In the genomic region with DNA sequence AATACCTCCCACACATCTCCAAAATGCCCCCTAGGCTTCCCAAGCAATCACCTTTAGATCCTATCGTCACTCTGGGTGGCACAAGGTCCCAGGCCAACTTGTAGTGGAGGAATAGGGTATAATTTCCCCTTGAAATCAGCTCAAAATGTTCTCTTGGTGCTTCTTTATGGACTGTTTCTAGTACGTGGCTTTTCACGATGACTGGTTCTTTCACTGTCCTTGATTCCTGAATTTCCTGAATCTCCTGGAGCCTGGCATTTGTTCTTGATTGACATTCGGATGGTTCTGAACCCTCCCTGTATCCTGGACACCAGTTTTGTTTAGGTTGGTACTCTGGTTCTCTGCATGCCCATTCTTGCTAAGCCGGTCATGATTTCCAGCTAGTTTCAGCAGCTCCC, we compare ENCODE assay signal across 14 cellular contexts.
"Had no signal": no experiment of that assay in that cellular context is flagged by ENCODE, and none has a peak within 500 bp of the region (broad histone marks: within the 10 kb centered on the region; RNA-seq: fewer than 3 reads in every experiment).

No MANE protein-coding gene starts in this region.

- H2AFZ ChIP-seq: neural progenitor cell had no signal

- H3K4me3 ChIP-seq: coronary artery, gastrocnemius medialis, neural progenitor cell, pancreas, thyroid gland had no signal

- H3K27me3 ChIP-seq: gastrocnemius medialis, neural progenitor cell, pancreas, thyroid gland had no signal

- H3K9me3 ChIP-seq: gastrocnemius medialis, pancreas, thyroid gland had no signal

- H3K27ac ChIP-seq: coronary artery, gastrocnemius medialis, neural progenitor cell, pancreas, thyroid gland, WERI-Rb-1 had no signal

- H3K4me2 ChIP-seq: neural progenitor cell had no signal

- H3K36me3 ChIP-seq: gastrocnemius medialis, neural progenitor cell, pancreas, thyroid gland, WERI-Rb-1 had no signal

- DNase-seq: activated CD4-positive, alpha-beta memory T cell treated with anti-CD3 and anti-CD28 coated beads for 36 hours; activated CD4-positive, alpha-beta T cell treated with anti-CD3 and anti-CD28 coated beads for 36 hours; activated naive CD4-positive, alpha-beta T cell treated with anti-CD3 and anti-CD28 coated beads, Interleukin-2, amount 10 ng/mL, durations not matched to agents 7 days and 5 days; activated T-cell treated with anti-CD3 and anti-CD28 coated beads, Interleukin-2, amount 50 U/mL, for 24 hours; gastrocnemius medialis; naive B cell; pancreas; stimulated activated CD4-positive, alpha-beta T cell treated with anti-CD3 and anti-CD28 coated beads, Interleukin-2, amount 100 ng/mL, for 48 hours; T-helper 1 cell; thyroid gland; WERI-Rb-1 had no signal

- FAIRE-seq: pancreas had no signal

- ATAC-seq: activated CD4-positive, alpha-beta T cell treated with anti-CD3 and anti-CD28 coated beads for 36 hours; gastrocnemius medialis; pancreas; stimulated activated memory B cell treated with anti-CD40 and anti-IgM and Interleukin-4, amounts not matched to agents 10 μg/mL and 1 μg/mL and 100 μg/mL, for 72 hours had no signal
